13 cellular contexts compared by ENCODE assay signal in genomic region chr2:64721326-64721633, GRCh38.
"Had no signal": no experiment of that assay in that cellular context is flagged by ENCODE, and none has a peak within 500 bp of the region (broad histone marks: within the 10 kb centered on the region; RNA-seq: fewer than 3 reads in every experiment).

No MANE protein-coding gene starts in this region.

- H3K27ac ChIP-seq: ascending aorta, left lung, thoracic aorta, VCaP had no signal

- H3K4me3 ChIP-seq: ascending aorta, left lung, mucosa of descending colon, stomach, thoracic aorta had no signal

- H3K4me1 ChIP-seq: ascending aorta had no signal

- H3K27ac Mint-ChIP-seq: activated CD8-positive, alpha-beta T cell treated with anti-CD3 and anti-CD28 coated beads for 36 hours had no signal

- H3K36me3 ChIP-seq: ascending aorta, left lung, stomach, thoracic aorta had no signal

- H3K9me3 ChIP-seq: ascending aorta, left lung, mucosa of descending colon, stomach, thoracic aorta had no signal

- H3K4me3 Mint-ChIP-seq: activated CD8-positive, alpha-beta T cell treated with anti-CD3 and anti-CD28 coated beads for 36 hours had no signal

- ATAC-seq: activated CD8-positive, alpha-beta T cell treated with anti-CD3 and anti-CD28 coated beads for 36 hours; mucosa of descending colon; naive thymus-derived CD8-positive, alpha-beta T cell; sciatic nerve had no signal

- DNase-seq: activated CD8-positive, alpha-beta T cell treated with anti-CD3 and anti-CD28 coated beads for 36 hours; activated T-cell treated with anti-CD3 and anti-CD28 coated beads, Interleukin-2, amount 50 U/mL, for 48 hours; kidney; left lung; mammary epithelial cell; mucosa of descending colon; naive thymus-derived CD8-positive, alpha-beta T cell; stimulated activated CD4-positive, alpha-beta T cell treated with anti-CD3 and anti-CD28 coated beads, Interleukin-1b, Interleukin-23, amount 100 ng/mL, for 48 hours; stomach had no signal

- H3K36me3 Mint-ChIP-seq: naive thymus-derived CD8-positive, alpha-beta T cell had no signal

- H3K9me3 Mint-ChIP-seq: activated CD8-positive, alpha-beta T cell treated with anti-CD3 and anti-CD28 coated beads for 36 hours; naive thymus-derived CD8-positive, alpha-beta T cell had no signal

- H3K27me3 ChIP-seq: ascending aorta, left lung, stomach had no signal

- H3K27me3 Mint-ChIP-seq: activated CD8-positive, alpha-beta T cell treated with anti-CD3 and anti-CD28 coated beads for 36 hours; naive thymus-derived CD8-positive, alpha-beta T cell had no signal
